13 cellular contexts compared by ENCODE assay signal in genomic region chr20:36126836-36127529, GRCh38.
"Had no signal": no experiment of that assay in that cellular context is flagged by ENCODE, and none has a peak within 500 bp of the region (broad histone marks: within the 10 kb centered on the region; RNA-seq: fewer than 3 reads in every experiment).

No MANE protein-coding gene starts in this region.

- DNase-seq: activated B cell treated with CpG ODN at 0.5 μM for 24 hours; activated CD4-positive, alpha-beta memory T cell treated with anti-CD3 and anti-CD28 coated beads for 36 hours; activated CD4-positive, alpha-beta T cell treated with anti-CD3 and anti-CD28 coated beads for 4 hours; activated naive CD4-positive, alpha-beta T cell; activated naive CD8-positive, alpha-beta T cell treated with anti-CD3 and anti-CD28 coated beads for 36 hours; amniotic stem cell; effector memory CD4-positive, alpha-beta T cell; esophagus squamous epithelium; mesenchymal stem cell; naive thymus-derived CD4-positive, alpha-beta T cell; stimulated activated naive B cell treated with anti-CD40 and anti-IgM and Interleukin-4, amounts not matched to agents 10 μg/mL and 1 μg/mL and 100 μg/mL, for 72 hours; thyroid gland had no signal

- ATAC-seq: activated T-helper 17 cell treated with anti-CD3 and anti-CD28 coated beads, Interleukin-2, amount 50 U/mL, for 72 hours; naive thymus-derived CD4-positive, alpha-beta T cell; stimulated activated naive B cell treated with anti-CD40 and anti-IgM and Interleukin-4, amounts not matched to agents 10 μg/mL and 1 μg/mL and 100 μg/mL, for 72 hours had no signal
